ENCODE assay signal across 10 cellular contexts in the genomic region with DNA sequence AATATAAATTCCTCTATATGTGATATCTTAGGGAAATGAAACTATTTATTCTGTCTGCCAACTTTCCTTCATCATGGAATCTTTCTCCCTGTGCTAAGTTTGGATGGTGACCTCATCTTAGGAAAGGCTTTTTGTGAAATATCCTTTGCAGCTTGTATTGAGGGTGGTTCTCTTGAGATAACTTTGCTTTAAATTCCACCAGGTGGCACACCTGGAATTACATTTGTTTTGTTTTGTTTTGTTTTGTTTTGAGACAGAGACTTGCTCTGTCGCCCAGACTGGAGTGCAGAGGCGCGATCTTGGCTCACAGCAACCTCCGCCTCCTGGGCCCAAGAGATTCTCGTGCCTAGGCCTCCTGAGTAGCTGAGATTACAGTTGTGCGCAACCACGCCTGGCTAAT. TPM values are rescaled to one million over a fixed set of nuclear protein-coding genes. Genes with fewer than 3 reads are reported as not detected.
DNase-seq lines count a peak whose midpoint lies in the region; ATAC-seq and TF ChIP-seq lines count a peak whose summit lies in the region.
"Had no signal": no experiment of that assay in that cellular context is flagged by ENCODE, and none has a peak within 500 bp of the region (broad histone marks: within the 10 kb centered on the region; RNA-seq: fewer than 3 reads in every experiment).

No MANE protein-coding gene starts in this region.

- H3K9me3 ChIP-seq in DOHH2 (ENCODE audit: control insufficient read depth, insufficient read depth, low read length) (no peaks in the 10 kb centered on the region), hepatocyte (ENCODE audit: low read depth) (no peaks in the 10 kb centered on the region), gastrocnemius medialis (no peaks in the 10 kb centered on the region)
- H3K9me3 ChIP-seq: stomach had no signal

- H3K36me3 ChIP-seq in DOHH2 (ENCODE audit: control insufficient read depth, low read length) (no peaks in the 10 kb centered on the region), hepatocyte (replicated peaks; ENCODE audit: insufficient read depth, low read depth) (no peaks in the 10 kb centered on the region), gastrocnemius medialis (no peaks in the 10 kb centered on the region)
- H3K36me3 ChIP-seq: stomach had no signal

- H3K27ac ChIP-seq in DOHH2 (ENCODE audit: low read depth, low read length) (no peak overlapping the region), hepatocyte (no peak overlapping the region), gastrocnemius medialis (no peak overlapping the region)
- H3K27ac ChIP-seq: stomach had no signal

- no peak overlapping the region for H3K4me3 ChIP-seq in DOHH2 (ENCODE audit: low read length)
- no peak overlapping the region for H3K4me3 ChIP-seq in hepatocyte
- H3K4me3 ChIP-seq in gastrocnemius medialis: no peak overlapping the region
- H3K4me3 ChIP-seq: stomach had no signal

- no peak overlapping the region for H2AFZ ChIP-seq in hepatocyte

- ATAC-seq in GM19035 (IDR thresholded peaks at IDR 0.05; ENCODE audit: unreplicated experiment): no peak
- no peak for ATAC-seq in gastrocnemius medialis
- no peak for ATAC-seq in GM21360 (IDR thresholded peaks at IDR 0.05; ENCODE audit: unreplicated experiment)

- in situ Hi-C loops in GM13976 (cut with MboI; ENCODE audit: low sequenced_read_pairs, unreplicated experiment) (loop anchor here (25.0 kb wide), 1 partner anchor 266 kb away; no protein-coding TSS in a partner anchor), gastrocnemius medialis (cut with MboI; ENCODE audit: low sequenced_read_pairs in 4 of 4) (no loop called here)

- H3K4me2 ChIP-seq in DOHH2 (ENCODE audit: low read length): peak overlapping the region; percentile 18; the same call in 1 of the 2 replicates
- no peak overlapping the region for H3K4me2 ChIP-seq in hepatocyte

- DNase-seq in GM13976 (ENCODE audit: low spot score) (no peak), NCI-H226 (peak; percentile 15), hepatocyte (ENCODE audit: low spot score) (no peak), gastrocnemius medialis (no peak)
- DNase-seq: NCI-H187, stomach had no signal

- intact Hi-C loops in gastrocnemius medialis (cut with DNase I; ENCODE audit: low total_unique reads): no loop called here

- no peaks in the 10 kb centered on the region for H3K79me2 ChIP-seq in DOHH2 (ENCODE audit: control insufficient read depth, low read length)
- no peaks in the 10 kb centered on the region for H3K79me2 ChIP-seq in hepatocyte

- H3K9me2 ChIP-seq in DOHH2 (replicated peaks; ENCODE audit: control insufficient read depth, low read length): no peaks in the 10 kb centered on the region
- H3K9me2 ChIP-seq in hepatocyte (replicated peaks; ENCODE audit: insufficient read depth): no peaks in the 10 kb centered on the region

- no peak for TF ChIP-seq POLR2A in gastrocnemius medialis (IDR thresholded peaks at IDR 0.05)

- H3K27me3 ChIP-seq in DOHH2 (ENCODE audit: control insufficient read depth, low read length) (peaks cover 14% of the 10 kb centered on the region), hepatocyte (no peaks in the 10 kb centered on the region), gastrocnemius medialis (no peaks in the 10 kb centered on the region)
- H3K27me3 ChIP-seq: stomach had no signal

- 93% methylated on average over 7 of the region's 7 CpGs for WGBS in hepatocyte (ENCODE audit: low lambda C conversion rate, missing lambda C conversion rate)

- peaks cover 26% of the 10 kb centered on the region for H3K4me1 ChIP-seq in DOHH2 (ENCODE audit: control insufficient read depth, low read length)
- no peaks in the 10 kb centered on the region for H3K4me1 ChIP-seq in hepatocyte (ENCODE audit: insufficient read depth)
- no peaks in the 10 kb centered on the region for H3K4me1 ChIP-seq in gastrocnemius medialis

- no peaks in the 10 kb centered on the region; the same call in 1 of the 2 replicates for H3F3A ChIP-seq in DOHH2 (ENCODE audit: control insufficient read depth, insufficient read depth)

- H4K20me1 ChIP-seq in DOHH2 (ENCODE audit: control insufficient read depth, insufficient read depth, low read depth, low read length): no peaks in the 10 kb centered on the region
- H4K20me1 ChIP-seq in hepatocyte (ENCODE audit: insufficient read depth, poor library complexity, severe bottlenecking): no peaks in the 10 kb centered on the region

- TF ChIP-seq CTCF in DOHH2 (IDR thresholded peaks at IDR 0.05; ENCODE audit: low read depth, low read length, poor library complexity, severe bottlenecking): peak; percentile 58
- TF ChIP-seq CTCF in GM13976 (IDR thresholded peaks at IDR 0.05; ENCODE audit: borderline replicate concordance, control extremely low read depth, extremely low read depth, insufficient read depth, missing control alignments): peak; percentile 18
- peak; percentile 14 for TF ChIP-seq CTCF in hepatocyte (IDR thresholded peaks at IDR 0.05; ENCODE audit: poor library complexity)
- TF ChIP-seq CTCF in gastrocnemius medialis (IDR thresholded peaks at IDR 0.05 in 4 of 5, conservative IDR thresholded peaks at IDR 0.05 in 1 of 5): no peak

RNA-seq across cellular contexts. Expression of a gene that starts 7.6 kb away (rescaled TPM):
- total RNA-seq in hepatocyte (not detected in 2 replicates), gastrocnemius medialis (not detected)
- not detected in 2 replicates for polyA plus RNA-seq in hepatocyte
- total RNA-seq: posterior vena cava, stomach had no signal

RNA-seq across cellular contexts. Expression of a gene that starts 43.1 kb away (rescaled TPM):
- not detected in 2 replicates for total RNA-seq in hepatocyte
- polyA plus RNA-seq in hepatocyte: not detected in 2 replicates
- under 1 TPM in 1 of 4 donors, not detected in 3; 0.35 TPM for total RNA-seq in gastrocnemius medialis

Comparison
In these comparisons a context has a peak if more than half of its experiments do, and no peak if none do; other contexts are left out.
1. CTCF ChIP-seq: peak in DOHH2 (single experiment), GM13976 (single experiment) and hepatocyte (single experiment); none in gastrocnemius medialis (0 of 5).